In genomic region chr3:178714971-178715832, GRCh38 we compare ENCODE assay signal across 17 cellular contexts.
DNase-seq lines count a peak whose midpoint lies in the region; ATAC-seq, FAIRE-seq and TF ChIP-seq lines count a peak whose summit lies in the region.
"Had no signal": no experiment of that assay in that cellular context is flagged by ENCODE, and none has a peak within 500 bp of the region (broad histone marks: within the 10 kb centered on the region; RNA-seq: fewer than 3 reads in every experiment).

No MANE protein-coding gene starts in this region.

- CTCF ChIA-PET in CD8-positive, alpha-beta memory T cell (lab: Charles Lee), result no interaction called here

- H3K27ac ChIP-seq in GM23338 (ENCODE audit: low read depth), result no peak overlapping the region
- H3K27ac ChIP-seq in CD8-positive, alpha-beta memory T cell (ENCODE audit: low read depth, low read length), result no peak overlapping the region
- H3K27ac ChIP-seq: HL-60 had no signal

- no peaks in the 10 kb centered on the region for H3F3A ChIP-seq in GM23338 (replicated peaks; ENCODE audit: low read depth)

- H3K9me3 ChIP-seq in CD8-positive, alpha-beta memory T cell (ENCODE audit: low read length), result no peaks in the 10 kb centered on the region
- H3K9me3 ChIP-seq: BE2C had no signal

- H3K4me3 ChIP-seq in GM23338 (no peak overlapping the region), LNCaP clone FGC (ENCODE audit: low read depth, low read length) (no peak overlapping the region), bronchial epithelial cell (ENCODE audit: low read depth, low read length) (no peak overlapping the region)
- H3K4me3 ChIP-seq in CD8-positive, alpha-beta memory T cell (ENCODE audit: low read length), result no peak overlapping the region

- H3K36me3 Mint-ChIP-seq in GM23338 (ENCODE audit: low read depth), result no peaks in the 10 kb centered on the region
- H3K36me3 Mint-ChIP-seq in CD8-positive, alpha-beta memory T cell, result no peaks in the 10 kb centered on the region
- H3K36me3 Mint-ChIP-seq: activated naive CD8-positive, alpha-beta T cell treated with anti-CD3 and anti-CD28 coated beads, Interleukin-2, amount 10 ng/mL, durations not matched to agents 7 days and 5 days had no signal

- H2AFZ ChIP-seq in GM23338, result no peak overlapping the region

- H3K4me1 Mint-ChIP-seq in GM23338, result peaks cover 4% of the 10 kb centered on the region
- no peaks in the 10 kb centered on the region for H3K4me1 Mint-ChIP-seq in CD8-positive, alpha-beta memory T cell
- H3K4me1 Mint-ChIP-seq: activated CD4-positive, alpha-beta T cell treated with anti-CD3 and anti-CD28 coated beads, Interleukin-2, amount 10 ng/mL, durations not matched to agents 7 days and 5 days; activated naive CD8-positive, alpha-beta T cell treated with anti-CD3 and anti-CD28 coated beads, Interleukin-2, amount 10 ng/mL, durations not matched to agents 7 days and 5 days had no signal

- no peaks in the 10 kb centered on the region for H3K4me1 ChIP-seq in GM23338 (ENCODE audit: insufficient read depth)
- H3K4me1 ChIP-seq in CD8-positive, alpha-beta memory T cell (ENCODE audit: insufficient read depth, low read length), result no peaks in the 10 kb centered on the region
- H3K4me1 ChIP-seq: BE2C had no signal

- H3K4me2 ChIP-seq in GM23338, result no peak overlapping the region

- no peaks in the 10 kb centered on the region for H3K9me3 Mint-ChIP-seq in GM23338
- peaks cover 0 to 4% (median 0%) of the 10 kb centered on the region in 5 donors for H3K9me3 Mint-ChIP-seq in CD8-positive, alpha-beta memory T cell
- H3K9me3 Mint-ChIP-seq: activated CD4-positive, alpha-beta T cell treated with anti-CD3 and anti-CD28 coated beads, Interleukin-2, amount 10 ng/mL, durations not matched to agents 7 days and 5 days; activated naive CD8-positive, alpha-beta T cell treated with anti-CD3 and anti-CD28 coated beads, Interleukin-2, amount 10 ng/mL, durations not matched to agents 7 days and 5 days; activated T-cell treated with anti-CD3 and anti-CD28 coated beads, Interleukin-2, amount 50 U/mL, for 24 hours had no signal

- no peak overlapping the region for H3K4me3 Mint-ChIP-seq in GM23338
- no peak overlapping the region for H3K4me3 Mint-ChIP-seq in CD8-positive, alpha-beta memory T cell
- H3K4me3 Mint-ChIP-seq: activated CD4-positive, alpha-beta T cell treated with anti-CD3 and anti-CD28 coated beads, Interleukin-2, amount 10 ng/mL, durations not matched to agents 7 days and 5 days; activated naive CD8-positive, alpha-beta T cell treated with anti-CD3 and anti-CD28 coated beads, Interleukin-2, amount 10 ng/mL, durations not matched to agents 7 days and 5 days; activated T-cell treated with anti-CD3 and anti-CD28 coated beads, Interleukin-2, amount 50 U/mL, for 24 hours; HFFc6 had no signal

- peak overlapping the region; percentile 36; the same call in 1 of the 2 replicates for H3K27ac Mint-ChIP-seq in GM23338
- no peak overlapping the region for H3K27ac Mint-ChIP-seq in CD8-positive, alpha-beta memory T cell
- H3K27ac Mint-ChIP-seq: activated CD4-positive, alpha-beta T cell treated with anti-CD3 and anti-CD28 coated beads, Interleukin-2, amount 10 ng/mL, durations not matched to agents 7 days and 5 days; activated naive CD8-positive, alpha-beta T cell treated with anti-CD3 and anti-CD28 coated beads, Interleukin-2, amount 10 ng/mL, durations not matched to agents 7 days and 5 days; activated T-cell treated with anti-CD3 and anti-CD28 coated beads, Interleukin-2, amount 50 U/mL, for 24 hours; HFFc6 had no signal

- H3K27me3 ChIP-seq in GM23338 (ENCODE audit: insufficient read depth) (no peaks in the 10 kb centered on the region), bronchial epithelial cell (ENCODE audit: control insufficient read depth, insufficient read depth, low read length) (no peaks in the 10 kb centered on the region)
- no peaks in the 10 kb centered on the region for H3K27me3 ChIP-seq in CD8-positive, alpha-beta memory T cell (ENCODE audit: insufficient read depth, low read length, poor library complexity, severe bottlenecking)
- H3K27me3 ChIP-seq: BE2C had no signal

- H3K79me2 ChIP-seq in GM23338 (replicated peaks; ENCODE audit: insufficient read depth), result no peaks in the 10 kb centered on the region

- peaks cover 2% of the 10 kb centered on the region for H3K27me3 Mint-ChIP-seq in GM23338 (ENCODE audit: insufficient read depth, low read depth, poor library complexity)
- H3K27me3 Mint-ChIP-seq in CD8-positive, alpha-beta memory T cell, result no peaks in the 10 kb centered on the region
- H3K27me3 Mint-ChIP-seq: activated CD4-positive, alpha-beta T cell treated with anti-CD3 and anti-CD28 coated beads, Interleukin-2, amount 10 ng/mL, durations not matched to agents 7 days and 5 days; activated T-cell treated with anti-CD3 and anti-CD28 coated beads, Interleukin-2, amount 50 U/mL, for 24 hours had no signal

- FAIRE-seq in bronchial epithelial cell (lab: Jason Lieb, UNC), result peak; percentile 50

- H4K20me1 ChIP-seq in GM23338 (replicated peaks; ENCODE audit: insufficient read depth), result no peaks in the 10 kb centered on the region

- DNase-seq in GM23338 (ENCODE audit: low spot score), result no peak
- peak; percentile 31 for DNase-seq in LNCaP clone FGC (ENCODE audit: low read depth)
- DNase-seq in bronchial epithelial cell (ENCODE audit: low read depth), result peak; percentile 76
- DNase-seq in myocyte (ENCODE audit: low read depth), result peak; percentile 82
- DNase-seq in NCI-H774 (lab: John Stamatoyannopoulos, UW), result no peak
- DNase-seq in LoVo (ENCODE audit: low spot score), result no peak
- no peak for DNase-seq in HuH-7.5 (ENCODE audit: low spot score)
- DNase-seq in CD8-positive, alpha-beta memory T cell, result no peak
- DNase-seq: activated CD4-positive, alpha-beta T cell treated with anti-CD3 and anti-CD28 coated beads, Interleukin-2, amount 10 ng/mL, durations not matched to agents 7 days and 5 days; activated naive CD8-positive, alpha-beta T cell treated with anti-CD3 and anti-CD28 coated beads, Interleukin-2, amount 10 ng/mL, durations not matched to agents 7 days and 5 days; activated T-cell treated with anti-CD3 and anti-CD28 coated beads, Interleukin-2, amount 50 U/mL, for 24 hours; BE2C; DMS79 treated with DMSO at 0.1 percent for 48 hours; HFFc6; kidney glomerular epithelial cell; NCI-H1694 treated with DMSO at 0.1 percent for 48 hours had no signal

- POLR2A ChIA-PET in CD8-positive, alpha-beta memory T cell (lab: Charles Lee), result no interaction called here

- TF ChIP-seq CTCF in GM23338 (conservative IDR thresholded peaks at IDR 0.05; ENCODE audit: low read depth in 2 of 2), result no peak
- no peak for TF ChIP-seq CTCF in LNCaP clone FGC (IDR thresholded peaks at IDR 0.05; ENCODE audit: control insufficient read depth, extremely low read depth, insufficient read depth)
- TF ChIP-seq CTCF in bronchial epithelial cell (IDR thresholded peaks at IDR 0.05; ENCODE audit: insufficient read depth, low read length, severe bottlenecking), result no peak

- H3K36me3 ChIP-seq in GM23338 (ENCODE audit: insufficient read depth), result no peaks in the 10 kb centered on the region
- H3K36me3 ChIP-seq in bronchial epithelial cell (ENCODE audit: control insufficient read depth, insufficient read depth, low read length), result no peaks in the 10 kb centered on the region
- no peaks in the 10 kb centered on the region for H3K36me3 ChIP-seq in CD8-positive, alpha-beta memory T cell (ENCODE audit: insufficient read depth, low read length)
- H3K36me3 ChIP-seq: BE2C had no signal

- 0 out of 2 replicates have a peak, but pooled peaks cover 4% of the 10 kb centered on the region for H3K9me2 ChIP-seq in GM23338 (ENCODE audit: insufficient read depth)

- no peak for ATAC-seq in GM23338

TF ChIP-seq in GM23338, 12 proteins besides CTCF, POLR2A, EP300 and RAD21 (continues in another document):
- TF ChIP-seq, protein P1, sequence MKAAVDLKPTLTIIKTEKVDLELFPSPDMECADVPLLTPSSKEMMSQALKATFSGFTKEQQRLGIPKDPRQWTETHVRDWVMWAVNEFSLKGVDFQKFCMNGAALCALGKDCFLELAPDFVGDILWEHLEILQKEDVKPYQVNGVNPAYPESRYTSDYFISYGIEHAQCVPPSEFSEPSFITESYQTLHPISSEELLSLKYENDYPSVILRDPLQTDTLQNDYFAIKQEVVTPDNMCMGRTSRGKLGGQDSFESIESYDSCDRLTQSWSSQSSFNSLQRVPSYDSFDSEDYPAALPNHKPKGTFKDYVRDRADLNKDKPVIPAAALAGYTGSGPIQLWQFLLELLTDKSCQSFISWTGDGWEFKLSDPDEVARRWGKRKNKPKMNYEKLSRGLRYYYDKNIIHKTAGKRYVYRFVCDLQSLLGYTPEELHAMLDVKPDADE (IDR thresholded peaks at IDR 0.05), result no peak

Comparison
In these comparisons a context has a peak if more than half of its experiments do, and no peak if none do; other contexts are left out.
1. DNase-seq: peak in LNCaP clone FGC (single experiment), bronchial epithelial cell (single experiment) and myocyte (single experiment); none in GM23338 (single experiment), NCI-H774 (single experiment), LoVo (single experiment), HuH-7.5 (single experiment) and CD8-positive, alpha-beta memory T cell (0 of 5).